17 cellular contexts compared by ENCODE assay signal in the genomic region with DNA sequence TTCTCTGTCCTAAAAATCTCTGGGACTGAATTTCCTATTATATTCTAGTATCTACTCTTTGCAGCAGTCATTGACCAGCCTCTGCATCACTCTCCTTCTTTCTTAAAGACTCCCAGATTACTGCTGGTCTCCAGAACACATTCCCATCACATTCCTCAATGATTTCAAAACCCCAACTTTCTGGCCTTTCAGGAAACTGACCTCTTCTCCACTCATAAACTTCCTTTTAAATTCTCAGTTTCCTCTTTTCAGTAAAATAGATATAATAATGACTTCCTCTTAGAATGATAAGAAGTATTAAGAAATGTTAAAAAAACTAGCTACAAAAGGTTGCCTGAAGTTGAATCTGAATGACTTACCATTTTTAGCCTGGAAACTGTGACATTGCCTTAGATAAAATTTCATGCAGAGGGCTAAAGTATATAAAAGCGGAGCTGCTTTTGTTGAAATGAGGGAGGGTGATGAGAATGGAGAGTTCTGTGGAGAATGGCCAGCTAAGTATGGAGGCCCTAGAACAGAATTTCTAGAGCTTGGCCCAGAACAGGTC.
"Had no signal": no experiment of that assay in that cellular context is flagged by ENCODE, and none has a peak within 500 bp of the region (broad histone marks: within the 10 kb centered on the region; RNA-seq: fewer than 3 reads in every experiment).

No MANE protein-coding gene starts in this region.

- H3K9me3 ChIP-seq: lower lobe of right lung, right atrium auricular region, stomach had no signal

- H3K36me3 ChIP-seq: adrenal gland, lower lobe of right lung, right atrium auricular region, stomach had no signal

- H3K27ac ChIP-seq: adrenal gland, lower lobe of right lung, right atrium auricular region, stomach had no signal

- ATAC-seq: esophagus mucosa; left cardiac atrium; lower lobe of right lung; stimulated activated effector memory CD8-positive, alpha-beta T cell treated with anti-CD3 and anti-CD28 coated beads, Interleukin-12 subunit alpha, Interleukin-12 subunit beta, amount 100 ng/mL, for 72 hours; T-cell had no signal

- H3K4me1 ChIP-seq: lower lobe of right lung, right atrium auricular region, stomach had no signal

- H3K4me3 ChIP-seq: adrenal gland, lower lobe of right lung, right atrium auricular region, stomach had no signal

- H3K27me3 ChIP-seq: adrenal gland, right atrium auricular region, stomach had no signal

- DNase-seq: activated CD4-positive, CD25-positive, alpha-beta regulatory T cell treated with anti-CD3 and anti-CD28 coated beads, Interleukin-2, amount 50 U/mL, for 72 hours; activated CD8-positive, alpha-beta memory T cell treated with anti-CD3 and anti-CD28 coated beads for 24 hours; activated CD8-positive, alpha-beta memory T cell treated with anti-CD3 and anti-CD28 coated beads, Interleukin-2, amount 50 U/mL, for 48 hours; activated gamma-delta T cell; adrenal gland; effector CD4-positive, alpha-beta T cell; left cardiac atrium; lower lobe of right lung; midbrain; nucleus accumbens; small intestine; stimulated activated CD4-positive, alpha-beta T cell treated with anti-CD3 and anti-CD28 coated beads, Interleukin-4, amount 100 ng/mL, for 24 hours; stomach; T-cell had no signal
